Comparison of ENCODE assay signal across 6 cellular contexts in the genomic region with DNA sequence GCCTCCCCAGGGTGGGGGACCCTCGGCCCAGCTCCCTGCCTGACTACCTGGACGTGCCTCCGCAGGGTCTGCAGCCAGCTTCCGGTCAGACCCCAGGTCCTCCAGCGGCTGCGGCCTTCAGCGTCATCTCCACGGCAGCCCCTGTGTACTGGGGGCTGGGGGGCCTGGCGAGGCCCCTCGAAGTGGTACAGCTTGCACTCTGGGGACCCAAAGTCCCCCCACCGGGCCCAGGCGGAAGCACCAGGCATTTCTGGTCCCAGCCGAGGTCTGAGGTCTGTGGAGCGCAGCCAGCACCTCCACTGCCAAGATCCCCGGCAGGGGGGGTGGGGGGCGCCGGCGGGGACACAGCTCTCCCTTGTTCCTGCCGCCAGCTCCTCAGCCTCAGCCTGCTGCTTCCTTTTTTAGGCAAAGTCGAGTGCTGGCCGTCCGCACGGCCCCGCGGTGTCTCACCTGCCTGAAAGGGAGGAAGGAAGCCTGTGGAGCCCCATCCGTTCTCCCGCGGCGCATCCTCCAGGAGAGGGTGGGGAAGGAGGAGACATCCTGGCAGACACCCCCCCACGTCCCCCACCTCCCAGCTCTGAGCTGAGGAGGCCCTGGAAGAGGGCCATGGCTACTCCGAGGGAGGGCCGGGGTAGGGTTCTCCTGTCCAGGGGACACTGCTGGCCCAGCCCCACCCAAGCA. TPM values are rescaled to one million over a fixed set of nuclear protein-coding genes. Genes with fewer than 3 reads are reported as not detected.
DNase-seq lines count a peak whose midpoint lies in the region; ATAC-seq and TF ChIP-seq lines count a peak whose summit lies in the region.

No MANE protein-coding gene starts in this region.

- peak; percentile 28 for DNase-seq in activated CD4-positive, CD25-positive, alpha-beta regulatory T cell treated with anti-CD3 and anti-CD28 coated beads, Interleukin-2, amount 50 U/mL, for 72 hours
- no peak for DNase-seq in activated CD4-positive, CD25-positive, alpha-beta regulatory T cell (lab: John Stamatoyannopoulos, UW)
- DNase-seq in hepatic stellate cell (ENCODE audit: low spot score) (peak; percentile 19), thoracic aorta (ENCODE audit: low spot score) (no peak), CD1c-positive myeloid dendritic cell (ENCODE audit: extremely low spot score) (no peak), NCI-H524 treated with DMSO at 0.1 percent for 48 hours (lab: John Stamatoyannopoulos, UW) (no peak)

- H3K27ac ChIP-seq in thoracic aorta: peak overlapping the region; percentile 68 to 83

- peak overlapping the region; percentile 69 for H3K4me3 ChIP-seq in thoracic aorta

- no peaks in the 10 kb centered on the region for H3K36me3 ChIP-seq in thoracic aorta

- peaks cover 15 to 58% of the 10 kb centered on the region in 2 donors for H3K4me1 ChIP-seq in thoracic aorta (ENCODE audit: control insufficient read depth in 1 of 2, low read depth in 2 of 2)

- H3K9me3 ChIP-seq in thoracic aorta: no peaks in the 10 kb centered on the region

- no peak for ATAC-seq in thoracic aorta (ENCODE audit: insufficient number of reproducible peaks, low FRiP score, low read depth)

- TF ChIP-seq CTCF in thoracic aorta (IDR thresholded peaks at IDR 0.05): no peak

- H3K27me3 ChIP-seq in thoracic aorta (replicated peaks; ENCODE audit: insufficient read depth): no peaks in the 10 kb centered on the region

RNA-seq across cellular contexts. Expression of gene VWA1, which starts 1.2 kb away (rescaled TPM):
- 10 to 100 TPM; 21.7 to 23.6 TPM for total RNA-seq in thoracic aorta

RNA-seq across cellular contexts. Expression of gene ANKRD65, which starts 13.2 kb away (rescaled TPM):
- under 1 TPM in 1 of 2 donors, not detected in 1; 0.68 TPM for total RNA-seq in thoracic aorta

RNA-seq across cellular contexts. Expression of gene ATAD3C, which starts 15.2 kb away (rescaled TPM):
- under 1 TPM in 1 of 2 donors, not detected in 1; 0.27 TPM for total RNA-seq in thoracic aorta

RNA-seq across cellular contexts. Expression of gene MRPL20, which starts 27.2 kb away (rescaled TPM):
- 100 to 1,000 TPM in 1 of 2 donors, 10 to 100 TPM in 1; 96.9 to 121 TPM for total RNA-seq in thoracic aorta

RNA-seq across cellular contexts. Expression of gene CCNL2, which starts 35.1 kb away (rescaled TPM):
- total RNA-seq in thoracic aorta: 100 to 1,000 TPM; 214 to 313 TPM

Comparison
In these comparisons a context has a peak if more than half of its experiments do, and no peak if none do; other contexts are left out.
1. DNase-seq: peak in activated CD4-positive, CD25-positive, alpha-beta regulatory T cell treated with anti-CD3 and anti-CD28 coated beads, Interleukin-2, amount 50 U/mL, for 72 hours (single experiment) and hepatic stellate cell (single experiment); none in activated CD4-positive, CD25-positive, alpha-beta regulatory T cell (0 of 4), thoracic aorta (single experiment), CD1c-positive myeloid dendritic cell (single experiment) and NCI-H524 treated with DMSO at 0.1 percent for 48 hours (single experiment).